In genomic region chr7:50723888-50724287, GRCh38 we compare ENCODE assay signal across 26 cellular contexts.
"Had no signal": no experiment of that assay in that cellular context is flagged by ENCODE, and none has a peak within 500 bp of the region (broad histone marks: within the 10 kb centered on the region; RNA-seq: fewer than 3 reads in every experiment).

No MANE protein-coding gene starts in this region.

- DNase-seq: activated CD4-positive, alpha-beta T cell treated with anti-CD3 and anti-CD28 coated beads, Interleukin-2, amount 10 ng/mL, durations not matched to agents 7 days and 5 days; activated CD4-positive, CD25-positive, alpha-beta regulatory T cell treated with anti-CD3 and anti-CD28 coated beads, Interleukin-2, amount 50 U/mL, for 72 hours; activated CD8-positive, alpha-beta memory T cell treated with anti-CD3 and anti-CD28 coated beads, Interleukin-2, amount 10 ng/mL, durations not matched to agents 7 days and 5 days; activated effector memory CD4-positive, alpha-beta T cell treated with anti-CD3 and anti-CD28 coated beads, Interleukin-2, amount 50 U/mL, for 16 hours; activated naive CD4-positive, alpha-beta T cell treated with anti-CD3 and anti-CD28 coated beads, Interleukin-2, amount 50 U/mL, for 16 hours; activated naive CD8-positive, alpha-beta T cell treated with anti-CD3 and anti-CD28 coated beads, Interleukin-2, amount 50 U/mL, for 24 hours; activated T-cell treated with anti-CD3 and anti-CD28 coated beads for 4 hours; aorta; central memory CD4-positive, alpha-beta T cell; effector memory CD4-positive, alpha-beta T cell; hypothalamus; left ventricle myocardium inferior; mammary epithelial cell; midbrain; right cardiac atrium; stimulated activated CD4-positive, alpha-beta T cell treated with anti-CD3 and anti-CD28 coated beads, Interleukin-1b, Interleukin-23, amount 100 ng/mL, for 48 hours; transverse colon; WERI-Rb-1 had no signal

- ATAC-seq: activated CD8-positive, alpha-beta memory T cell treated with anti-CD3 and anti-CD28 coated beads, Interleukin-2, amount 10 ng/mL, durations not matched to agents 7 days and 5 days; activated naive CD8-positive, alpha-beta T cell treated with anti-CD3 and anti-CD28 coated beads, Interleukin-2, amount 50 U/mL, for 24 hours; esophagus mucosa; right cardiac atrium; stimulated activated effector memory CD8-positive, alpha-beta T cell treated with anti-CD3 and anti-CD28 coated beads, Interleukin-12 subunit alpha, Interleukin-12 subunit beta, amount 100 ng/mL, for 72 hours had no signal

- H3K27me3 ChIP-seq: pancreas, transverse colon, vagina had no signal

- H3K27ac ChIP-seq: left ventricle myocardium inferior, transverse colon, vagina, WERI-Rb-1 had no signal

- H3K4me3 Mint-ChIP-seq: activated CD4-positive, alpha-beta T cell treated with anti-CD3 and anti-CD28 coated beads, Interleukin-2, amount 10 ng/mL, durations not matched to agents 7 days and 5 days; activated CD8-positive, alpha-beta memory T cell treated with anti-CD3 and anti-CD28 coated beads, Interleukin-2, amount 10 ng/mL, durations not matched to agents 7 days and 5 days; activated CD8-positive, alpha-beta T cell treated with anti-CD3 and anti-CD28 coated beads for 36 hours; activated naive CD8-positive, alpha-beta T cell treated with anti-CD3 and anti-CD28 coated beads, Interleukin-2, amount 50 U/mL, for 24 hours; brain; nephron; stimulated activated effector memory CD8-positive, alpha-beta T cell treated with anti-CD3 and anti-CD28 coated beads, Interleukin-12 subunit alpha, Interleukin-12 subunit beta, amount 100 ng/mL, for 72 hours; T-helper 1 cell treated with Interleukin-12 subunit alpha and Interleukin-12 subunit beta and Interleukin-4 antibody, amounts not matched to agents 30 μg/mL and 1 μg/mL, for 36 hours had no signal

- H3K9me3 ChIP-seq: left ventricle myocardium inferior, pancreas, transverse colon, vagina had no signal

- H3K4me3 ChIP-seq: left ventricle myocardium inferior, pancreas, transverse colon, vagina had no signal

- H3K4me1 Mint-ChIP-seq: stimulated activated effector memory CD8-positive, alpha-beta T cell treated with anti-CD3 and anti-CD28 coated beads, Interleukin-12 subunit alpha, Interleukin-12 subunit beta, amount 100 ng/mL, for 72 hours had no signal

- H3K36me3 Mint-ChIP-seq: activated CD8-positive, alpha-beta memory T cell treated with anti-CD3 and anti-CD28 coated beads, Interleukin-2, amount 10 ng/mL, durations not matched to agents 7 days and 5 days; stimulated activated effector memory CD8-positive, alpha-beta T cell treated with anti-CD3 and anti-CD28 coated beads, Interleukin-12 subunit alpha, Interleukin-12 subunit beta, amount 100 ng/mL, for 72 hours had no signal

- H3K36me3 ChIP-seq: left ventricle myocardium inferior, transverse colon, vagina, WERI-Rb-1 had no signal

- H3K27ac Mint-ChIP-seq: activated CD4-positive, alpha-beta T cell treated with anti-CD3 and anti-CD28 coated beads, Interleukin-2, amount 10 ng/mL, durations not matched to agents 7 days and 5 days; activated CD8-positive, alpha-beta memory T cell treated with anti-CD3 and anti-CD28 coated beads, Interleukin-2, amount 10 ng/mL, durations not matched to agents 7 days and 5 days; activated CD8-positive, alpha-beta T cell treated with anti-CD3 and anti-CD28 coated beads for 36 hours; activated naive CD8-positive, alpha-beta T cell treated with anti-CD3 and anti-CD28 coated beads, Interleukin-2, amount 50 U/mL, for 24 hours; brain; nephron; stimulated activated effector memory CD8-positive, alpha-beta T cell treated with anti-CD3 and anti-CD28 coated beads, Interleukin-12 subunit alpha, Interleukin-12 subunit beta, amount 100 ng/mL, for 72 hours; T-helper 1 cell treated with Interleukin-12 subunit alpha and Interleukin-12 subunit beta and Interleukin-4 antibody, amounts not matched to agents 30 μg/mL and 1 μg/mL, for 36 hours had no signal

- H3K27me3 Mint-ChIP-seq: activated CD4-positive, alpha-beta T cell treated with anti-CD3 and anti-CD28 coated beads, Interleukin-2, amount 10 ng/mL, durations not matched to agents 7 days and 5 days; activated CD8-positive, alpha-beta T cell treated with anti-CD3 and anti-CD28 coated beads for 36 hours had no signal

- H3K9me3 Mint-ChIP-seq: activated CD4-positive, alpha-beta T cell treated with anti-CD3 and anti-CD28 coated beads, Interleukin-2, amount 10 ng/mL, durations not matched to agents 7 days and 5 days; activated CD8-positive, alpha-beta T cell treated with anti-CD3 and anti-CD28 coated beads for 36 hours; activated naive CD8-positive, alpha-beta T cell treated with anti-CD3 and anti-CD28 coated beads, Interleukin-2, amount 50 U/mL, for 24 hours; brain; nephron; stimulated activated effector memory CD8-positive, alpha-beta T cell treated with anti-CD3 and anti-CD28 coated beads, Interleukin-12 subunit alpha, Interleukin-12 subunit beta, amount 100 ng/mL, for 72 hours; T-helper 1 cell treated with Interleukin-12 subunit alpha and Interleukin-12 subunit beta and Interleukin-4 antibody, amounts not matched to agents 30 μg/mL and 1 μg/mL, for 36 hours had no signal
